ENCODE assay signal across 33 cellular contexts in genomic region chrX:67648361-67648760, GRCh38.
"Had no signal": no experiment of that assay in that cellular context is flagged by ENCODE, and none has a peak within 500 bp of the region (broad histone marks: within the 10 kb centered on the region; RNA-seq: fewer than 3 reads in every experiment).

No MANE protein-coding gene starts in this region.

- DNase-seq: activated B cell treated with CpG ODN at 0.5 μM for 24 hours; activated CD4-positive, alpha-beta T cell treated with anti-CD3 and anti-CD28 coated beads for 48 hours; activated CD4-positive, alpha-beta T cell treated with anti-CD3 and anti-CD28 coated beads, Interleukin-2, amount 50 U/mL, for 1 hour; activated CD4-positive, alpha-beta T cell treated with anti-CD3 and anti-CD28 coated beads, Interleukin-2, amount 50 U/mL, for 48 hours; activated CD8-positive, alpha-beta memory T cell treated with anti-CD3 and anti-CD28 coated beads for 24 hours; activated CD8-positive, alpha-beta T cell treated with anti-CD3 and anti-CD28 coated beads for 36 hours; activated effector memory CD4-positive, alpha-beta T cell treated with anti-CD3 and anti-CD28 coated beads, Interleukin-2, amount 50 U/mL, for 16 hours; activated naive CD4-positive, alpha-beta T cell treated with anti-CD3 and anti-CD28 coated beads for 36 hours; activated naive CD8-positive, alpha-beta T cell treated with anti-CD3 and anti-CD28 coated beads for 36 hours; activated naive CD8-positive, alpha-beta T cell treated with anti-CD3 and anti-CD28 coated beads, Interleukin-2, amount 50 U/mL, for 24 hours; activated T-cell treated with anti-CD3 and anti-CD28 coated beads, Interleukin-2, amount 50 U/mL, for 48 hours; adrenal gland; amygdala; aorta; dorsolateral prefrontal cortex; effector memory CD4-positive, alpha-beta T cell; endodermal cell; foreskin keratinocyte; gastrocnemius medialis; glutamatergic neuron; T-helper 1 cell; T-helper 17 cell; T1000; WERI-Rb-1 had no signal

- H3K4me3 Mint-ChIP-seq: activated B cell treated with CpG ODN at 0.5 μM for 24 hours; activated CD8-positive, alpha-beta T cell treated with anti-CD3 and anti-CD28 coated beads for 36 hours; activated naive CD4-positive, alpha-beta T cell treated with anti-CD3 and anti-CD28 coated beads for 36 hours; activated naive CD4-positive, alpha-beta T cell treated with anti-CD3 and anti-CD28 coated beads, Interleukin-2, amount 50 U/mL, for 24 hours; activated naive CD8-positive, alpha-beta T cell treated with anti-CD3 and anti-CD28 coated beads for 36 hours; activated naive CD8-positive, alpha-beta T cell treated with anti-CD3 and anti-CD28 coated beads, Interleukin-2, amount 50 U/mL, for 24 hours; activated T-helper 1 cell treated with anti-CD3 and anti-CD28 coated beads, Interleukin-12 subunit alpha, Interleukin-12 subunit beta, Interleukin-2, Interleukin-4 antibody, amounts not matched to agents 30 ng/mL and 10 ng/mL and 1 ng/mL, durations not matched to agents 14 hours and 24 hours and 36 hours; brain; central memory CD8-positive, alpha-beta T cell; dendritic cell treated with granulocyte-macrophage colony-stimulating factor and Interleukin-4, amounts not matched to agents 40 ng/mL and 50 ng/mL, for 4 days; endodermal cell; T-helper 17 cell; T-helper 2 cell treated with Interferon-gamma antibody and Interleukin-4, amounts not matched to agents 5 μg/mL and 100 μg/mL, for 36 hours had no signal

- H3K27me3 Mint-ChIP-seq: activated B cell treated with CpG ODN at 0.5 μM for 24 hours; activated CD8-positive, alpha-beta T cell treated with anti-CD3 and anti-CD28 coated beads for 36 hours; activated naive CD4-positive, alpha-beta T cell treated with anti-CD3 and anti-CD28 coated beads, Interleukin-2, amount 50 U/mL, for 24 hours; activated naive CD8-positive, alpha-beta T cell treated with anti-CD3 and anti-CD28 coated beads for 36 hours; activated naive CD8-positive, alpha-beta T cell treated with anti-CD3 and anti-CD28 coated beads, Interleukin-2, amount 50 U/mL, for 24 hours; brain; central memory CD8-positive, alpha-beta T cell; dendritic cell treated with granulocyte-macrophage colony-stimulating factor and Interleukin-4, amounts not matched to agents 40 ng/mL and 50 ng/mL, for 4 days; T-helper 17 cell had no signal

- H3K36me3 Mint-ChIP-seq: activated naive CD4-positive, alpha-beta T cell treated with anti-CD3 and anti-CD28 coated beads, Interleukin-2, amount 50 U/mL, for 24 hours; activated naive CD8-positive, alpha-beta T cell treated with anti-CD3 and anti-CD28 coated beads for 36 hours; brain had no signal

- H3K4me1 Mint-ChIP-seq: activated B cell treated with CpG ODN at 0.5 μM for 24 hours; activated naive CD4-positive, alpha-beta T cell treated with anti-CD3 and anti-CD28 coated beads, Interleukin-2, amount 50 U/mL, for 24 hours; activated naive CD8-positive, alpha-beta T cell treated with anti-CD3 and anti-CD28 coated beads for 36 hours; activated naive CD8-positive, alpha-beta T cell treated with anti-CD3 and anti-CD28 coated beads, Interleukin-2, amount 50 U/mL, for 24 hours; brain; central memory CD8-positive, alpha-beta T cell; T-helper 17 cell had no signal

- H3K27ac Mint-ChIP-seq: activated B cell treated with CpG ODN at 0.5 μM for 24 hours; activated CD8-positive, alpha-beta T cell treated with anti-CD3 and anti-CD28 coated beads for 36 hours; activated naive CD4-positive, alpha-beta T cell treated with anti-CD3 and anti-CD28 coated beads for 36 hours; activated naive CD4-positive, alpha-beta T cell treated with anti-CD3 and anti-CD28 coated beads, Interleukin-2, amount 50 U/mL, for 24 hours; activated naive CD8-positive, alpha-beta T cell treated with anti-CD3 and anti-CD28 coated beads for 36 hours; activated naive CD8-positive, alpha-beta T cell treated with anti-CD3 and anti-CD28 coated beads, Interleukin-2, amount 50 U/mL, for 24 hours; activated T-helper 1 cell treated with anti-CD3 and anti-CD28 coated beads, Interleukin-12 subunit alpha, Interleukin-12 subunit beta, Interleukin-2, Interleukin-4 antibody, amounts not matched to agents 30 ng/mL and 10 ng/mL and 1 ng/mL, durations not matched to agents 14 hours and 24 hours and 36 hours; activated T-helper 2 cell treated with anti-CD3 and anti-CD28 coated beads, Interferon-gamma antibody, Interleukin-2, Interleukin-4, amounts not matched to agents 10 μg/mL and 5 μg/mL and 100 μg/mL, durations not matched to agents 14 hours and 24 hours and 36 hours; brain; dendritic cell treated with granulocyte-macrophage colony-stimulating factor and Interleukin-4, amounts not matched to agents 40 ng/mL and 50 ng/mL, for 4 days; endodermal cell; T-helper 17 cell; T-helper 2 cell treated with Interferon-gamma antibody and Interleukin-4, amounts not matched to agents 5 μg/mL and 100 μg/mL, for 36 hours had no signal

- ATAC-seq: activated CD4-positive, CD25-positive, alpha-beta regulatory T cell treated with anti-CD3 and anti-CD28 coated beads, Interleukin-2, amount 50 U/mL, for 24 hours; activated CD8-positive, alpha-beta T cell treated with anti-CD3 and anti-CD28 coated beads for 36 hours; activated naive CD8-positive, alpha-beta T cell treated with anti-CD3 and anti-CD28 coated beads, Interleukin-2, amount 50 U/mL, for 24 hours; esophagus mucosa; foreskin keratinocyte; gastrocnemius medialis; T-helper 17 cell had no signal

- H3K9me3 Mint-ChIP-seq: activated B cell treated with CpG ODN at 0.5 μM for 24 hours; activated CD8-positive, alpha-beta T cell treated with anti-CD3 and anti-CD28 coated beads for 36 hours; activated naive CD4-positive, alpha-beta T cell treated with anti-CD3 and anti-CD28 coated beads, Interleukin-2, amount 50 U/mL, for 24 hours; activated naive CD8-positive, alpha-beta T cell treated with anti-CD3 and anti-CD28 coated beads for 36 hours; activated naive CD8-positive, alpha-beta T cell treated with anti-CD3 and anti-CD28 coated beads, Interleukin-2, amount 50 U/mL, for 24 hours; activated T-helper 1 cell treated with anti-CD3 and anti-CD28 coated beads, Interleukin-12 subunit alpha, Interleukin-12 subunit beta, Interleukin-2, Interleukin-4 antibody, amounts not matched to agents 30 ng/mL and 10 ng/mL and 1 ng/mL, durations not matched to agents 14 hours and 24 hours and 36 hours; activated T-helper 2 cell treated with anti-CD3 and anti-CD28 coated beads, Interferon-gamma antibody, Interleukin-2, Interleukin-4, amounts not matched to agents 10 μg/mL and 5 μg/mL and 100 μg/mL, durations not matched to agents 14 hours and 24 hours and 36 hours; dendritic cell treated with granulocyte-macrophage colony-stimulating factor and Interleukin-4, amounts not matched to agents 40 ng/mL and 50 ng/mL, for 4 days; T-helper 2 cell treated with Interferon-gamma antibody and Interleukin-4, amounts not matched to agents 5 μg/mL and 100 μg/mL, for 36 hours had no signal
